In the genomic region with DNA sequence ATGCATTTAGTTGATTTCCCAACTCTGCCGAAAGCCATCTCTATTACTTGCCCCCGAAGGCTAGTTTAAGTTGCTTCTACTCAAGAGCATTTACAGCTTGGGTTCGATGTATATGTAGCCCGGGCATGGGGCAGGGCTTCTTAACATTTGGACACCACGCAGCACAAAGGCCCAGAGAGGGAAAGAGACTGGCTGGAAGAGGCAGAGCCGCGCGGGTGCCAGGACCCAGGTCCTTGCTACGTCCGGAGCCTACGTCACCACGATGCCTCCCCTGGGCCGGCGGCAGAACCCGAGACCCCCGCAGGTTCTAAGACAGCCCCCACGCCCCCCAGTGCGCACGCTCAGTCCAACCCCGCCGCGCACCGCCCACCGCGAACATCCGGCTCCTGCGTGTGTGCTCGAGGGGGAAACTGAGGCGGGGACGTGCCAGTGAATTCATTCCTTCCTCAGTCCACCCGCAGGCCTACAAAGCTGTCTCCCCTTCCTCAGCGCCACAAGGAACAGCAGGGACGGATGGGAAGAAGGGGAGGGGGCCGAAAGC, we compare ENCODE assay signal across 8 cellular contexts. TPM values are rescaled to one million over a fixed set of nuclear protein-coding genes. Genes with fewer than 3 reads are reported as not detected.
DNase-seq lines count a peak whose midpoint lies in the region; ATAC-seq, FAIRE-seq and TF ChIP-seq lines count a peak whose summit lies in the region.

No MANE protein-coding gene starts in this region.

- intact Hi-C loops in CD4-positive, alpha-beta memory T cell (cut with micrococcal nuclease) = loop anchor here (1.0 kb wide), 2 partner anchors 38 to 143 kb away; a partner anchor contains a TSS
- intact Hi-C loops in Panc1 (cut with micrococcal nuclease; ENCODE audit: unreplicated experiment) = no loop called here

- in situ Hi-C loops in Panc1 (cut with HindIII; ENCODE audit: low pct_unique_long_range_greater_than_20kb, low sequenced_read_pairs) = no loop called here

- H3K27ac Mint-ChIP-seq in CD4-positive, alpha-beta memory T cell = peak overlapping the region; percentile 96 to 98 (median 97)

- H3K4me3 Mint-ChIP-seq in CD4-positive, alpha-beta memory T cell = peak overlapping the region; percentile 95 to 98 (median 97)

- no peaks in the 10 kb centered on the region for H3K27me3 Mint-ChIP-seq in CD4-positive, alpha-beta memory T cell

- H3K9ac ChIP-seq in keratinocyte (ENCODE audit: control insufficient read depth, extremely low read depth, insufficient read depth, low read length) = peak overlapping the region; percentile 99

- peak overlapping the region; percentile 88 for H2AFZ ChIP-seq in keratinocyte (ENCODE audit: control insufficient read depth, low read length)

- peak overlapping the region; percentile 100 for H3K4me2 ChIP-seq in keratinocyte (ENCODE audit: control insufficient read depth, extremely low read depth, insufficient read depth, low read depth, low read length)

- no peaks in the 10 kb centered on the region for H3K9me1 ChIP-seq in keratinocyte (ENCODE audit: control insufficient read depth, extremely low read depth, insufficient read depth, low read length)

- no peaks in the 10 kb centered on the region for H3K9me3 ChIP-seq in CD4-positive, alpha-beta memory T cell (ENCODE audit: control insufficient read depth in 1 of 2, low read length in 2 of 2)
- no peaks in the 10 kb centered on the region for H3K9me3 ChIP-seq in Panc1 (ENCODE audit: control insufficient read depth, insufficient read depth, low read depth, low read length)
- no peaks in the 10 kb centered on the region for H3K9me3 ChIP-seq in keratinocyte (ENCODE audit: control insufficient read depth, low read depth, low read length)

- no peaks in the 10 kb centered on the region for H3K9me3 Mint-ChIP-seq in CD4-positive, alpha-beta memory T cell

- no peak for TF ChIP-seq CTCF in Panc1 (IDR thresholded peaks at IDR 0.05)
- TF ChIP-seq CTCF in cardiac fibroblast (IDR thresholded peaks at IDR 0.05; ENCODE audit: low read depth, low read length) = no peak
- no peak for TF ChIP-seq CTCF in keratinocyte (optimal IDR thresholded peaks at IDR 0.05 in 1 of 3, IDR thresholded peaks at IDR 0.05 in 1 of 3, conservative IDR thresholded peaks at IDR 0.05 in 1 of 3; ENCODE audit: extremely low read depth in 1 of 3, insufficient read depth in 2 of 3, low read length in 3 of 3)

- H3K4me3 ChIP-seq in CD4-positive, alpha-beta memory T cell (ENCODE audit: low read length in 2 of 2) = peak overlapping the region; percentile 81 to 83
- peak overlapping the region; percentile 77 to 92 for H3K4me3 ChIP-seq in Panc1 (ENCODE audit: low read depth in 2 of 2, low read length in 2 of 2)
- H3K4me3 ChIP-seq in cardiac fibroblast (replicated peaks in 1 of 2; ENCODE audit: low read depth in 2 of 2, low read length in 2 of 2) = peak overlapping the region; percentile 98 to 99
- peak overlapping the region; percentile 89 to 95 (median 92) for H3K4me3 ChIP-seq in keratinocyte (ENCODE audit: control insufficient read depth in 2 of 3, extremely low read depth in 1 of 3, insufficient read depth in 2 of 3, low read depth in 1 of 3, low read length in 3 of 3)

- peaks cover 13 to 43% (median 30%) of the 10 kb centered on the region in 4 donors for H3K4me1 Mint-ChIP-seq in CD4-positive, alpha-beta memory T cell

- CTCF ChIA-PET in CD4-positive, alpha-beta memory T cell (lab: Charles Lee; ENCODE audit: partially characterized antibody) = interaction anchor here (0.7 to 8.7 kb wide), 16 partner anchors 10 to 135 kb away, joined by 3 to 91 read pairs (median 4); a partner anchor contains a TSS
- CTCF ChIA-PET in Panc1 (lab: Charles Lee) = no interaction called here

- BruUV-seq in Panc1 (replicated peaks; lab: Mats Ljungman, UMichigan) = TSS peak; percentile 93

- peak; percentile 6 for ATAC-seq in HG03442 (IDR thresholded peaks at IDR 0.05; ENCODE audit: unreplicated experiment)
- peak; percentile 50 for ATAC-seq in Panc1

- H3K79me2 ChIP-seq in keratinocyte (ENCODE audit: control insufficient read depth, insufficient read depth, low read length) = peaks cover 33% of the 10 kb centered on the region

- H4K20me1 ChIP-seq in keratinocyte (ENCODE audit: control insufficient read depth, extremely low read depth, insufficient read depth, low read length) = no peaks in the 10 kb centered on the region

- peaks cover 35% of the 10 kb centered on the region for H3K4me1 ChIP-seq in CD4-positive, alpha-beta memory T cell (ENCODE audit: insufficient read depth, low read length)
- peaks cover 12% of the 10 kb centered on the region for H3K4me1 ChIP-seq in Panc1 (ENCODE audit: control insufficient read depth, insufficient read depth, low read length)
- H3K4me1 ChIP-seq in keratinocyte (ENCODE audit: control insufficient read depth, extremely low read depth, insufficient read depth, low read length) = peaks cover 14% of the 10 kb centered on the region

- FAIRE-seq in keratinocyte (lab: Jason Lieb, UNC) = no peak

- no peaks in the 10 kb centered on the region for H3K27me3 ChIP-seq in CD4-positive, alpha-beta memory T cell (ENCODE audit: insufficient read depth, low read length)
- H3K27me3 ChIP-seq in Panc1 (ENCODE audit: control insufficient read depth, insufficient read depth, low read length) (no peaks in the 10 kb centered on the region), keratinocyte (ENCODE audit: control insufficient read depth, extremely low read depth, insufficient read depth, low read length) (no peaks in the 10 kb centered on the region)

- dilution Hi-C loops in keratinocyte (cut with MboI; ENCODE audit: extremely low pct_ligation_motif_present, low sequenced_read_pairs) = no loop called here

- H3K36me3 Mint-ChIP-seq in CD4-positive, alpha-beta memory T cell = peaks cover 15 to 37% of the 10 kb centered on the region in 2 donors

- POLR2A ChIA-PET in CD4-positive, alpha-beta memory T cell (lab: Charles Lee; ENCODE audit: partially characterized antibody) = interaction anchor here (0.8 to 7.4 kb wide), 33 partner anchors 9 to 571 kb away, joined by 3 to 245 read pairs (median 7); a partner anchor contains a TSS
- POLR2A ChIA-PET in Panc1 (lab: Charles Lee) = interaction anchor here (0.6 to 0.7 kb wide), 5 partner anchors 10 to 640 kb away, joined by 3 to 7 read pairs (median 3); no protein-coding TSS in a partner anchor

- peaks cover 25% of the 10 kb centered on the region for H3K36me3 ChIP-seq in CD4-positive, alpha-beta memory T cell (ENCODE audit: insufficient read depth, low read length)
- H3K36me3 ChIP-seq in Panc1 (ENCODE audit: control insufficient read depth, insufficient read depth, low read length) (no peaks in the 10 kb centered on the region; the same call in 1 of the 2 replicates), keratinocyte (ENCODE audit: control insufficient read depth in 2 of 2, extremely low read depth in 1 of 2, insufficient read depth in 2 of 2, low read length in 2 of 2) (peaks cover 9 to 13% of the 10 kb centered on the region in 2 experiments)

- peak in 1 of 5 donors; percentile 62 for DNase-seq in CD4-positive, alpha-beta memory T cell
- DNase-seq in GM19238 (ENCODE audit: insufficient read length, low spot score) (peak; percentile 42), Panc1 (ENCODE audit: low read depth, low spot score) (no peak), cardiac fibroblast (ENCODE audit: low read depth in 2 of 2) (peak; percentile 47 to 67), keratinocyte (ENCODE audit: low read depth, low spot score) (no peak), midbrain (lab: John Stamatoyannopoulos, UW) (no peak)
- DNase-seq in stimulated activated CD8-positive, alpha-beta memory T cell treated with anti-CD3 and anti-CD28 coated beads, Interleukin-15, amount 100 ng/mL, for 24 hours (ENCODE audit: low read depth) = peak; percentile 33

- peak overlapping the region; percentile 99 for H3K27ac ChIP-seq in CD4-positive, alpha-beta memory T cell (ENCODE audit: low read depth, low read length)
- peak overlapping the region; percentile 95 for H3K27ac ChIP-seq in Panc1 (ENCODE audit: low read length)
- peak overlapping the region; percentile 97 for H3K27ac ChIP-seq in keratinocyte (ENCODE audit: control insufficient read depth, insufficient read depth, low read length)

RNA-seq across cellular contexts. Expression of a gene that starts 0.4 kb away (rescaled TPM):
- total RNA-seq in CD4-positive, alpha-beta memory T cell = 10 to 100 TPM; 63.1 to 69.4 TPM
- polyA plus RNA-seq in CD4-positive, alpha-beta memory T cell = 10 to 100 TPM; 70.9 to 83.4 TPM
- total RNA-seq in Panc1 (2021; ENCODE audit: unreplicated experiment) = 24.6 TPM
- 34.8 TPM for polyA plus RNA-seq in Panc1 (2012; ENCODE audit: insufficient read length)
- polyA plus RNA-seq in keratinocyte = 5.4 to 12.7 TPM (median 7.0 TPM) in 3 replicates
- 4.4 TPM for polyA plus RNA-seq in keratinocyte (2011; ENCODE audit: low read depth)
- 6.3 and 10.3 TPM in 2 replicates for polyA plus RNA-seq in keratinocyte (2011; cell fraction: cytosol; rRNA removed)
- 8.5 and 11.5 TPM in 2 replicates for polyA plus RNA-seq in keratinocyte (2011; cell fraction: nucleus; rRNA removed)
- 12.9 and 14.2 TPM in 2 replicates for polyA plus RNA-seq in keratinocyte (2012; ENCODE audit: low replicate concordance)
- 8.5 to 24.8 TPM (median 9.1 TPM) in 3 replicates for polyA minus RNA-seq in keratinocyte
- 14.6 TPM for polyA minus RNA-seq in keratinocyte (2011; cell fraction: cytosol; rRNA and poly(A)+ RNA removed)
- polyA minus RNA-seq in keratinocyte (2011; cell fraction: nucleus; rRNA and poly(A)+ RNA removed) = 6.8 and 8.5 TPM in 2 replicates

RNA-seq across cellular contexts. Expression of a gene that starts 22.2 kb away (rescaled TPM):
- under 1 TPM in 1 of 2 experiments, not detected in 1; 0.19 TPM for total RNA-seq in CD4-positive, alpha-beta memory T cell
- under 1 TPM; 0.29 to 0.69 TPM for polyA plus RNA-seq in CD4-positive, alpha-beta memory T cell
- total RNA-seq in Panc1 (2021; ENCODE audit: unreplicated experiment) = 17.7 TPM
- polyA plus RNA-seq in Panc1 (2012; ENCODE audit: insufficient read length) = 73.4 TPM
- polyA plus RNA-seq in keratinocyte = 26.3 to 58.1 TPM (median 46.5 TPM) in 3 replicates
- polyA plus RNA-seq in keratinocyte (2011; ENCODE audit: low read depth) = 16.6 TPM
- 33.7 and 79.0 TPM in 2 replicates for polyA plus RNA-seq in keratinocyte (2011; cell fraction: cytosol; rRNA removed)
- 84.1 and 121 TPM in 2 replicates for polyA plus RNA-seq in keratinocyte (2011; cell fraction: nucleus; rRNA removed)
- 53.4 and 63.7 TPM in 2 replicates for polyA plus RNA-seq in keratinocyte (2012; ENCODE audit: low replicate concordance)
- 32.2 to 98.3 TPM (median 57.4 TPM) in 3 replicates for polyA minus RNA-seq in keratinocyte
- polyA minus RNA-seq in keratinocyte (2011; cell fraction: cytosol; rRNA and poly(A)+ RNA removed) = 82.1 TPM
- polyA minus RNA-seq in keratinocyte (2011; cell fraction: nucleus; rRNA and poly(A)+ RNA removed) = 59.9 and 73.8 TPM in 2 replicates

RNA-seq across cellular contexts. Expression of a gene that starts 37.9 kb away (rescaled TPM):
- total RNA-seq in CD4-positive, alpha-beta memory T cell = 10 to 100 TPM; 62.5 to 63.2 TPM
- 10 to 100 TPM in 1 of 2 donors, 1 to 10 TPM in 1; 6.4 to 16.5 TPM for polyA plus RNA-seq in CD4-positive, alpha-beta memory T cell
- total RNA-seq in Panc1 (2021; ENCODE audit: unreplicated experiment) = 31.1 TPM
- polyA plus RNA-seq in Panc1 (2012; ENCODE audit: insufficient read length) = 25.2 TPM
- polyA plus RNA-seq in keratinocyte = 5.8 to 9.1 TPM (median 6.8 TPM) in 3 replicates
- polyA plus RNA-seq in keratinocyte (2011; ENCODE audit: low read depth) = 2.8 TPM
- 3.7 and 6.4 TPM in 2 replicates for polyA plus RNA-seq in keratinocyte (2011; cell fraction: cytosol; rRNA removed)
- 25.7 and 32.3 TPM in 2 replicates for polyA plus RNA-seq in keratinocyte (2011; cell fraction: nucleus; rRNA removed)
- 10.8 and 11.8 TPM in 2 replicates for polyA plus RNA-seq in keratinocyte (2012; ENCODE audit: low replicate concordance)
- polyA minus RNA-seq in keratinocyte = 11.4 to 39.2 TPM (median 18.8 TPM) in 3 replicates
- 7.9 TPM for polyA minus RNA-seq in keratinocyte (2011; cell fraction: cytosol; rRNA and poly(A)+ RNA removed)
- 20.3 and 26.6 TPM in 2 replicates for polyA minus RNA-seq in keratinocyte (2011; cell fraction: nucleus; rRNA and poly(A)+ RNA removed)

RNA-seq across cellular contexts. Expression of a gene that starts 43.0 kb away (rescaled TPM):
- 100 to 1,000 TPM; 102 to 103 TPM for total RNA-seq in CD4-positive, alpha-beta memory T cell
- polyA plus RNA-seq in CD4-positive, alpha-beta memory T cell = 100 to 1,000 TPM; 143 to 165 TPM
- total RNA-seq in Panc1 (2021; ENCODE audit: unreplicated experiment) = 232 TPM
- polyA plus RNA-seq in Panc1 (2012; ENCODE audit: insufficient read length) = 267 TPM
- polyA plus RNA-seq in keratinocyte = 38.6 to 69.4 TPM (median 48.6 TPM) in 3 replicates
- 55.4 TPM for polyA plus RNA-seq in keratinocyte (2011; ENCODE audit: low read depth)
- 42.4 and 45.7 TPM in 2 replicates for polyA plus RNA-seq in keratinocyte (2011; cell fraction: cytosol; rRNA removed)
- 157 and 166 TPM in 2 replicates for polyA plus RNA-seq in keratinocyte (2011; cell fraction: nucleus; rRNA removed)
- polyA plus RNA-seq in keratinocyte (2012; ENCODE audit: low replicate concordance) = 53.4 and 103 TPM in 2 replicates
- polyA minus RNA-seq in keratinocyte = 58.9 to 78.9 TPM (median 68.4 TPM) in 3 replicates
- polyA minus RNA-seq in keratinocyte (2011; cell fraction: cytosol; rRNA and poly(A)+ RNA removed) = 55.8 TPM
- polyA minus RNA-seq in keratinocyte (2011; cell fraction: nucleus; rRNA and poly(A)+ RNA removed) = 81.7 and 88.9 TPM in 2 replicates

RNA-seq across cellular contexts. Expression of a gene that starts 43.1 kb away (rescaled TPM):
- total RNA-seq in CD4-positive, alpha-beta memory T cell = 1 to 10 TPM; 5.5 to 5.6 TPM
- under 1 TPM; 0.29 to 0.75 TPM for polyA plus RNA-seq in CD4-positive, alpha-beta memory T cell
- 3.0 TPM for total RNA-seq in Panc1 (2021; ENCODE audit: unreplicated experiment)
- polyA plus RNA-seq in Panc1 (2012; ENCODE audit: insufficient read length) = 4.1 TPM
- polyA plus RNA-seq in keratinocyte = 0.49 to 0.97 TPM (median 0.54 TPM) in 3 replicates
- polyA plus RNA-seq in keratinocyte (2011; ENCODE audit: low read depth) = not detected
- polyA plus RNA-seq in keratinocyte (2011; cell fraction: cytosol; rRNA removed) = 0.18 and 0.25 TPM in 2 replicates
- 3.0 and 5.0 TPM in 2 replicates for polyA plus RNA-seq in keratinocyte (2011; cell fraction: nucleus; rRNA removed)
- 0.30 and 1.1 TPM in 2 replicates for polyA plus RNA-seq in keratinocyte (2012; ENCODE audit: low replicate concordance)
- polyA minus RNA-seq in keratinocyte = 0.26 TPM in 1 of 3 replicates, not detected in the others
- not detected for polyA minus RNA-seq in keratinocyte (2011; cell fraction: cytosol; rRNA and poly(A)+ RNA removed)
- polyA minus RNA-seq in keratinocyte (2011; cell fraction: nucleus; rRNA and poly(A)+ RNA removed) = 2.2 and 2.7 TPM in 2 replicates

Comparison
In these comparisons a context has a peak if more than half of its experiments do, and no peak if none do; other contexts are left out.
1. DNase-seq: peak in GM19238 (single experiment), cardiac fibroblast (2 of 2) and stimulated activated CD8-positive, alpha-beta memory T cell treated with anti-CD3 and anti-CD28 coated beads, Interleukin-15, amount 100 ng/mL, for 24 hours (single experiment); none in Panc1 (single experiment), keratinocyte (single experiment) and midbrain (single experiment).
2. RNA of a gene that starts 22.2 kb away (total RNA-seq): 17.7 TPM in Panc1 (single experiment); 0.19 TPM in CD4-positive, alpha-beta memory T cell; every median in the first group is over 10 times any median in the second.
3. Peak in every context shown above with its lines, with median percentiles within 50 percentile points of each other: H3K27ac ChIP-seq and H3K4me3 ChIP-seq.